In genomic region chr21:35926003-35926541, GRCh38 we compare ENCODE assay signal across 21 cellular contexts.
DNase-seq lines count a peak whose midpoint lies in the region; ATAC-seq, FAIRE-seq and TF ChIP-seq lines count a peak whose summit lies in the region.
"Had no signal": no experiment of that assay in that cellular context is flagged by ENCODE, and none has a peak within 500 bp of the region (broad histone marks: within the 10 kb centered on the region; RNA-seq: fewer than 3 reads in every experiment).

No MANE protein-coding gene starts in this region.

- H3K79me2 ChIP-seq in mammary epithelial cell (ENCODE audit: insufficient read depth, low read length) = no peaks in the 10 kb centered on the region

- POLR2A ChIA-PET in MCF 10A (lab: Yijun Ruan, JAX) = no interaction called here

- no peaks in the 10 kb centered on the region for H4K20me1 ChIP-seq in mammary epithelial cell (ENCODE audit: insufficient read depth, low read length)

- H3K4me3 Mint-ChIP-seq in MCF 10A (ENCODE audit: unreplicated experiment) = no peak overlapping the region
- no peak overlapping the region for H3K4me3 Mint-ChIP-seq in dendritic cell treated with granulocyte-macrophage colony-stimulating factor and Interleukin-4, amounts not matched to agents 40 ng/mL and 50 ng/mL, for 4 days
- H3K4me3 Mint-ChIP-seq: CD4-positive, alpha-beta T cell had no signal

- WGBS in mammary epithelial cell (ENCODE audit: low coverage, missing lambda C conversion rate) = 100% methylated on average over 2 of the region's 2 CpGs
- 63 to 87% (median 69%) methylated on average over 2 of the region's 2 CpGs for WGBS in small intestine, 3 donors

- DNase-seq in MCF 10A (ENCODE audit: unreplicated experiment) = no peak
- DNase-seq in mammary epithelial cell = no peak
- no peak for DNase-seq in RCC 7860 (ENCODE audit: low spot score)
- no peak for DNase-seq in small intestine
- DNase-seq in omental fat pad (ENCODE audit: low spot score) = no peak
- no peak for DNase-seq in SW 1271 (lab: John Stamatoyannopoulos, UW)
- DNase-seq: BE2C; CD4-positive, alpha-beta T cell; COR-L47; DMS153; GDM1; GOT3; NCI-H1694 treated with DMSO at 0.1 percent for 48 hours; NCI-H2081 treated with DMSO at 0.1 percent for 48 hours; NCI-H446 treated with DMSO at 0.1 percent for 48 hours; NCI-H526 treated with DMSO at 0.1 percent for 48 hours; NK-92 treated with Interleukin-12 subunit alpha and Interleukin-12 subunit beta, amount 100 ng/mL, for 24 hours; SIG-M5 had no signal

- H3K9ac ChIP-seq in mammary epithelial cell (ENCODE audit: insufficient read depth, low read length) = no peak overlapping the region

- intact Hi-C loops in MCF 10A (cut with micrococcal nuclease) (no loop called here), mammary epithelial cell (cut with micrococcal nuclease) (no loop called here)
- intact Hi-C loops in dendritic cell treated with granulocyte-macrophage colony-stimulating factor and Interleukin-4, amounts not matched to agents 40 ng/mL and 50 ng/mL, for 4 days (cut with micrococcal nuclease) = no loop called here

- H3K9me3 ChIP-seq in mammary epithelial cell (replicated peaks; ENCODE audit: insufficient read depth, low read length) (no peaks in the 10 kb centered on the region), small intestine (ENCODE audit: control insufficient read depth, low read depth) (no peaks in the 10 kb centered on the region)
- H3K9me3 ChIP-seq: BE2C had no signal

- H3K4me1 ChIP-seq in mammary epithelial cell (ENCODE audit: insufficient read depth, low read length) = peaks cover 28% of the 10 kb centered on the region
- peaks cover 0 to 6% of the 10 kb centered on the region in 2 donors for H3K4me1 ChIP-seq in small intestine (ENCODE audit: control insufficient read depth in 2 of 2, insufficient read depth in 1 of 2, low read depth in 1 of 2, low read length in 1 of 2)
- H3K4me1 ChIP-seq: BE2C had no signal

- in situ Hi-C loops in mammary epithelial cell (cut with MboI; ENCODE audit: low sequenced_read_pairs in 2 of 2) = loop anchor here in 1 of 2 donors (25.0 kb wide), 2 partner anchors 514 to 714 kb away; no protein-coding TSS in a partner anchor

- no peaks in the 10 kb centered on the region for H3K27me3 ChIP-seq in mammary epithelial cell (ENCODE audit: insufficient read depth, low read length)
- no peaks in the 10 kb centered on the region for H3K27me3 ChIP-seq in small intestine (ENCODE audit: control insufficient read depth in 2 of 2, insufficient read depth in 2 of 2, low read length in 2 of 2)
- H3K27me3 ChIP-seq: BE2C had no signal

- dilution Hi-C loops in mammary epithelial cell (cut with HindIII; ENCODE audit: low sequenced_read_pairs) = no loop called here

- no peaks in the 10 kb centered on the region for H3K36me3 Mint-ChIP-seq in MCF 10A (ENCODE audit: insufficient read depth, unreplicated experiment)
- H3K36me3 Mint-ChIP-seq in dendritic cell treated with granulocyte-macrophage colony-stimulating factor and Interleukin-4, amounts not matched to agents 40 ng/mL and 50 ng/mL, for 4 days (ENCODE audit: low read depth) = no peaks in the 10 kb centered on the region

- H3K4me1 Mint-ChIP-seq in MCF 10A (ENCODE audit: insufficient read depth, unreplicated experiment) = peaks cover 29% of the 10 kb centered on the region
- peaks cover 30% of the 10 kb centered on the region for H3K4me1 Mint-ChIP-seq in dendritic cell treated with granulocyte-macrophage colony-stimulating factor and Interleukin-4, amounts not matched to agents 40 ng/mL and 50 ng/mL, for 4 days (ENCODE audit: low read depth)

- no peak overlapping the region for H3K4me2 ChIP-seq in mammary epithelial cell (ENCODE audit: insufficient read depth, low read depth, low read length)

- no peak for ATAC-seq in GM18858 (IDR thresholded peaks at IDR 0.05; ENCODE audit: unreplicated experiment)
- ATAC-seq in omental fat pad (ENCODE audit: low FRiP score) = no peak

- H2AFZ ChIP-seq in mammary epithelial cell (ENCODE audit: low read depth, low read length) = no peak overlapping the region

- BruUV-seq in MCF 10A (replicated peaks; lab: Mats Ljungman, UMichigan) (no TSS peak), mammary epithelial cell (replicated peaks; lab: Mats Ljungman, UMichigan) (no TSS peak)

- H3K27ac Mint-ChIP-seq in MCF 10A (ENCODE audit: low read depth, unreplicated experiment) = peak overlapping the region; percentile 10
- H3K27ac Mint-ChIP-seq in dendritic cell treated with granulocyte-macrophage colony-stimulating factor and Interleukin-4, amounts not matched to agents 40 ng/mL and 50 ng/mL, for 4 days = peak overlapping the region; percentile 5
- H3K27ac Mint-ChIP-seq: CD4-positive, alpha-beta T cell had no signal

- no peak for TF ChIP-seq CTCF in MCF 10A (IDR thresholded peaks at IDR 0.05; ENCODE audit: unreplicated experiment)
- TF ChIP-seq CTCF in mammary epithelial cell (conservative IDR thresholded peaks at IDR 0.05 in 1 of 2, IDR thresholded peaks at IDR 0.05 in 1 of 2; ENCODE audit: extremely low read depth in 1 of 2, insufficient read depth in 1 of 2, low read depth in 1 of 2, low read length in 2 of 2) = no peak
- no peak for TF ChIP-seq CTCF in omental fat pad (IDR thresholded peaks at IDR 0.05)

- H3K27ac ChIP-seq in mammary epithelial cell (ENCODE audit: insufficient read depth, low read depth, low read length) (no peak overlapping the region), small intestine (ENCODE audit: low read depth in 1 of 2, low read length in 1 of 2) (no peak overlapping the region)

- no peaks in the 10 kb centered on the region for H3K27me3 Mint-ChIP-seq in MCF 10A (ENCODE audit: insufficient read depth, unreplicated experiment)
- no peaks in the 10 kb centered on the region for H3K27me3 Mint-ChIP-seq in dendritic cell treated with granulocyte-macrophage colony-stimulating factor and Interleukin-4, amounts not matched to agents 40 ng/mL and 50 ng/mL, for 4 days

- H3K4me3 ChIP-seq in mammary epithelial cell (replicated peaks in 1 of 3; ENCODE audit: insufficient read depth in 1 of 3, low read depth in 2 of 3, low read length in 3 of 3) = no peak overlapping the region
- H3K4me3 ChIP-seq in small intestine (ENCODE audit: low read depth in 1 of 2, low read length in 2 of 2) = no peak overlapping the region

- no peaks in the 10 kb centered on the region for H3K9me3 Mint-ChIP-seq in MCF 10A (ENCODE audit: unreplicated experiment)
- H3K9me3 Mint-ChIP-seq in dendritic cell treated with granulocyte-macrophage colony-stimulating factor and Interleukin-4, amounts not matched to agents 40 ng/mL and 50 ng/mL, for 4 days = no peaks in the 10 kb centered on the region
- H3K9me3 Mint-ChIP-seq: CD4-positive, alpha-beta T cell had no signal

- FAIRE-seq in RCC 7860 (lab: Jason Lieb, UNC) (peak; percentile 100), small intestine (lab: Jason Lieb, UNC) (peak; percentile 100)
- FAIRE-seq: GM18507 had no signal

- H3K36me3 ChIP-seq in mammary epithelial cell (ENCODE audit: insufficient read depth, low read length) (no peaks in the 10 kb centered on the region), small intestine (ENCODE audit: control insufficient read depth in 2 of 2, insufficient read depth in 2 of 2, low read length in 2 of 2) (no peaks in the 10 kb centered on the region)
- H3K36me3 ChIP-seq: BE2C had no signal

- CTCF ChIA-PET in MCF 10A (lab: Yijun Ruan, JAX) = interaction anchor here (1.3 kb wide), 1 partner anchor 24 kb away, joined by 4 read pairs; no protein-coding TSS in a partner anchor
- CTCF ChIA-PET in mammary epithelial cell (lab: Charles Lee; ENCODE audit: low non-redundant PET) = no interaction called here
